ENCODE assay signal across 21 cellular contexts in the genomic region with DNA sequence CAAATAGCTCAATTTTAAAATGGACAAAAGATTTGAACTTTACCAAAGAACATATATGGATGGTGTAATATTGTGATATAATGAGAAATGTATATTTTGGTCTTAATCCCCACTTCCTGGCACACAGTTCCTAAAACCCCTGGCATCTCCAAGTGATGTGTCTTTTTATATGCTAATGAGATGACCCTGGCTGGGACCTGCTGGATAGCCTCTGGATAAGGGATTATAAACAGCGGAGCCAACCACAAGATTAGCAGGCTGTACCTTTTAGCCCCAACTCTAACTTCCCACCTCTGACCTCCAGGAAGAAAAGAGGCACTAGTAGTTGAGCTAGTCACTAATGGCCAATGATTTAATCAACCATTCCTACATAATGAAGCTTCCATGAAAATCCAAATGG.
DNase-seq lines count a peak whose midpoint lies in the region; ATAC-seq, FAIRE-seq and TF ChIP-seq lines count a peak whose summit lies in the region.
"Had no signal": no experiment of that assay in that cellular context is flagged by ENCODE, and none has a peak within 500 bp of the region (broad histone marks: within the 10 kb centered on the region; RNA-seq: fewer than 3 reads in every experiment).

No MANE protein-coding gene starts in this region.

- H3K36me3 Mint-ChIP-seq in neural progenitor cell: peaks cover 5% of the 10 kb centered on the region

- no peaks in the 10 kb centered on the region for H3F3A ChIP-seq in neural progenitor cell (ENCODE audit: low read depth)

- H3K4me3 ChIP-seq in neural progenitor cell (no peak overlapping the region), heart left ventricle (no peak overlapping the region)
- H3K4me3 ChIP-seq: BLaER1, GM23248, Peyer's patch had no signal

- TF ChIP-seq CTCF in neural progenitor cell (IDR thresholded peaks at IDR 0.05) (no peak), heart left ventricle (IDR thresholded peaks at IDR 0.05) (no peak)

- H3K27ac Mint-ChIP-seq in neural progenitor cell: no peak overlapping the region
- H3K27ac Mint-ChIP-seq: CD4-positive, CD25-positive, alpha-beta regulatory T cell had no signal

- H3K9ac ChIP-seq in neural progenitor cell: no peak overlapping the region
- H3K9ac ChIP-seq: BLaER1, GM23248 had no signal

- H3K4me1 ChIP-seq in neural progenitor cell (no peaks in the 10 kb centered on the region), heart left ventricle (no peaks in the 10 kb centered on the region)
- H3K4me1 ChIP-seq: BLaER1, Peyer's patch had no signal

- H3K4me3 Mint-ChIP-seq in neural progenitor cell: no peak overlapping the region
- H3K4me3 Mint-ChIP-seq: CD4-positive, CD25-positive, alpha-beta regulatory T cell had no signal

- no peaks in the 10 kb centered on the region for H4K20me1 ChIP-seq in neural progenitor cell (ENCODE audit: low read depth)
- H4K20me1 ChIP-seq: BLaER1 had no signal

- no peaks in the 10 kb centered on the region for H3K79me2 ChIP-seq in neural progenitor cell (ENCODE audit: low read depth)

- no peak overlapping the region for H3K27ac ChIP-seq in neural progenitor cell
- no peak overlapping the region for H3K27ac ChIP-seq in heart left ventricle
- H3K27ac ChIP-seq: BLaER1, GM23248, Peyer's patch had no signal

- no peak for TF ChIP-seq POLR2A in GM12892 (IDR thresholded peaks at IDR 0.05; ENCODE audit: low read depth, low read length)
- TF ChIP-seq POLR2A in heart left ventricle (IDR thresholded peaks at IDR 0.05): no peak

- H3K9me3 ChIP-seq in neural progenitor cell (ENCODE audit: low read depth) (peaks cover 22% of the 10 kb centered on the region), heart left ventricle (peaks cover 0 to 61% (median 29%) of the 10 kb centered on the region in 12 donors)

- H3K36me3 ChIP-seq in neural progenitor cell: no peaks in the 10 kb centered on the region
- peaks cover 0 to 4% (median 0%) of the 10 kb centered on the region in 9 donors for H3K36me3 ChIP-seq in heart left ventricle
- H3K36me3 ChIP-seq: Peyer's patch had no signal

- no peak for ATAC-seq in heart left ventricle
- ATAC-seq: HCT116 had no signal

- no peaks in the 10 kb centered on the region for H3K4me1 Mint-ChIP-seq in neural progenitor cell

- H2AFZ ChIP-seq in neural progenitor cell (replicated peaks): no peak overlapping the region
- H2AFZ ChIP-seq: GM23248 had no signal

- peak; percentile 61 for FAIRE-seq in GM12892 (lab: Jason Lieb, UNC)
- FAIRE-seq: A204.1 had no signal

- H3K4me2 ChIP-seq in neural progenitor cell: no peak overlapping the region
- H3K4me2 ChIP-seq: BLaER1 had no signal

- H3K27me3 ChIP-seq in neural progenitor cell (no peaks in the 10 kb centered on the region), heart left ventricle (no peaks in the 10 kb centered on the region)
- H3K27me3 ChIP-seq: BLaER1, Peyer's patch had no signal

- DNase-seq in GM12892 (ENCODE audit: insufficient read length): no peak
- DNase-seq in M059J (ENCODE audit: low read depth): peak; percentile 11
- DNase-seq in ecto neural progenitor cell (ENCODE audit: low spot score): peak; percentile 21
- peak; percentile 33 for DNase-seq in neural progenitor cell (ENCODE audit: low spot score)
- no peak for DNase-seq in NCI-H2081 (lab: John Stamatoyannopoulos, UW)
- DNase-seq in NCI-H1417 treated with DMSO at 0.1 percent for 48 hours (lab: John Stamatoyannopoulos, UW): no peak
- no peak for DNase-seq in heart left ventricle
- DNase-seq: CD4-positive, CD25-positive, alpha-beta regulatory T cell; DMS153; DND-41; GM23248; MV-4-11; NCI-H1105 treated with DMSO at 0.1 percent for 48 hours; NCI-H2029; NCI-H69; OCI-M1; Peyer's patch; SHP77 treated with DMSO at 0.1 percent for 48 hours had no signal

- peaks cover 35% of the 10 kb centered on the region for H3K9me3 Mint-ChIP-seq in neural progenitor cell

- intact Hi-C loops in heart left ventricle (cut with DNase I): no loop called here

- H3K27me3 Mint-ChIP-seq in neural progenitor cell (ENCODE audit: insufficient read depth, low read depth): no peaks in the 10 kb centered on the region

- WGBS in heart left ventricle, 4 donors: 86 to 95% (median 94%) methylated on average over 1 of the region's 1 CpG

Comparison
In these comparisons a context has a peak if more than half of its experiments do, and no peak if none do; other contexts are left out.
1. DNase-seq: peak in M059J (single experiment), ecto neural progenitor cell (single experiment) and neural progenitor cell (single experiment); none in GM12892 (single experiment), NCI-H2081 (0 of 2), NCI-H1417 treated with DMSO at 0.1 percent for 48 hours (single experiment) and heart left ventricle (0 of 5).